Comparison of ENCODE assay signal across 1 cellular context in genomic region chr19:35936738-35937268, GRCh38.
TF ChIP-seq lines count a peak whose summit lies in the region.

No MANE protein-coding gene starts in this region.

TF ChIP-seq in GM12878, 131 proteins besides CTCF, POLR2A, EP300 and RAD21:
- TF ChIP-seq HCFC1 (IDR thresholded peaks at IDR 0.05; ENCODE audit: low read length) (no peak), ETV6 (conservative IDR thresholded peaks at IDR 0.05 in 1 of 2, IDR thresholded peaks at IDR 0.05 in 1 of 2; ENCODE audit: borderline replicate concordance in 1 of 2, low read depth in 1 of 2) (no peak), KAT2A (conservative IDR thresholded peaks at IDR 0.05; ENCODE audit: control insufficient read depth, low read depth, low read length) (no peak), SMARCA5 (IDR thresholded peaks at IDR 0.05) (no peak), RAD51 (IDR thresholded peaks at IDR 0.05) (no peak), SREBF2 (IDR thresholded peaks at IDR 0.05; ENCODE audit: low read length) (no peak), YY1 (IDR thresholded peaks at IDR 0.05; ENCODE audit: low read depth, low read length) (no peak), ZBTB11 (CRISPR knock-in tag; IDR thresholded peaks at IDR 0.05) (no peak), BCL3 (IDR thresholded peaks at IDR 0.05; ENCODE audit: borderline replicate concordance, insufficient read depth, low read depth, low read length, poor library complexity, severe bottlenecking) (no peak), E4F1 (IDR thresholded peaks at IDR 0.05; ENCODE audit: borderline replicate concordance, partially characterized antibody) (no peak), SMC3 (IDR thresholded peaks at IDR 0.05; ENCODE audit: borderline replicate concordance, low read length) (no peak), POLR2AphosphoS2 (IDR thresholded peaks at IDR 0.05; ENCODE audit: low read depth, low read length) (no peak), ZNF622 (IDR thresholded peaks at IDR 0.05) (no peak), NFYA (IDR thresholded peaks at IDR 0.05; ENCODE audit: borderline replicate concordance, low read depth, low read length) (no peak)
- TF ChIP-seq, protein P1, sequence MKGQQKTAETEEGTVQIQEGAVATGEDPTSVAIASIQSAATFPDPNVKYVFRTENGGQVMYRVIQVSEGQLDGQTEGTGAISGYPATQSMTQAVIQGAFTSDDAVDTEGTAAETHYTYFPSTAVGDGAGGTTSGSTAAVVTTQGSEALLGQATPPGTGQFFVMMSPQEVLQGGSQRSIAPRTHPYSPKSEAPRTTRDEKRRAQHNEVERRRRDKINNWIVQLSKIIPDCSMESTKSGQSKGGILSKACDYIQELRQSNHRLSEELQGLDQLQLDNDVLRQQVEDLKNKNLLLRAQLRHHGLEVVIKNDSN (IDR thresholded peaks at IDR 0.05; ENCODE audit: borderline replicate concordance, extremely low read length, insufficient read depth, low read depth, low read length) = no peak
- TF ChIP-seq, protein P2, sequence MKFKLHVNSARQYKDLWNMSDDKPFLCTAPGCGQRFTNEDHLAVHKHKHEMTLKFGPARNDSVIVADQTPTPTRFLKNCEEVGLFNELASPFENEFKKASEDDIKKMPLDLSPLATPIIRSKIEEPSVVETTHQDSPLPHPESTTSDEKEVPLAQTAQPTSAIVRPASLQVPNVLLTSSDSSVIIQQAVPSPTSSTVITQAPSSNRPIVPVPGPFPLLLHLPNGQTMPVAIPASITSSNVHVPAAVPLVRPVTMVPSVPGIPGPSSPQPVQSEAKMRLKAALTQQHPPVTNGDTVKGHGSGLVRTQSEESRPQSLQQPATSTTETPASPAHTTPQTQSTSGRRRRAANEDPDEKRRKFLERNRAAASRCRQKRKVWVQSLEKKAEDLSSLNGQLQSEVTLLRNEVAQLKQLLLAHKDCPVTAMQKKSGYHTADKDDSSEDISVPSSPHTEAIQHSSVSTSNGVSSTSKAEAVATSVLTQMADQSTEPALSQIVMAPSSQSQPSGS (IDR thresholded peaks at IDR 0.05; ENCODE audit: low read length) = no peak
